In the genomic region with DNA sequence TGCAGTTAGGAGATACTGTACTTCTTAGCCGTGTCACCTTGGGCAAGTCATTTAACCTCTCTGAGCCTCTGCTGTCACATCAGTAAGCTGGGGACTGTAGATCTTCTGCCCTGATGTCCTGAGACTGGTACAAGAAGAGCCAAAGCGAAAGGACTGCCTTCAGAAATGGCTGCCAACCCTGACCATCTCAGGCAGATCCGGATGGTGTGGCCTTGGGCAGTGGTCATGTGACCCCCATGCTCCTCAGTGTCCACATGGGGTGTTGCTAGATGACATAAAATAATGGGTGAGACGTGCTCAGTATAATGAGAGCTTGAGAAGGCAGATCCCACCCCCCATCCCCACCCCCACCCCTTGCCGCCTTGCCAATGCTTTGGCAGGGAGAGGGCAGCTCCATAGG, we compare ENCODE assay signal across 14 cellular contexts.
DNase-seq lines count a peak whose midpoint lies in the region; ATAC-seq and TF ChIP-seq lines count a peak whose summit lies in the region.
"Had no signal": no experiment of that assay in that cellular context is flagged by ENCODE, and none has a peak within 500 bp of the region (broad histone marks: within the 10 kb centered on the region; RNA-seq: fewer than 3 reads in every experiment).

No MANE protein-coding gene starts in this region.

- H4K91ac ChIP-seq in H9 (ENCODE audit: insufficient read length, low read depth, low read length): no peak overlapping the region

- peak overlapping the region; percentile 60 for H3K4me2 ChIP-seq in H9 (ENCODE audit: insufficient read depth, insufficient read length, low read length)

- peak; percentile 10 to 30 for ATAC-seq in lower lobe of right lung
- ATAC-seq: activated CD8-positive, alpha-beta T cell treated with anti-CD3 and anti-CD28 coated beads, Interleukin-2, amount 10 ng/mL, durations not matched to agents 7 days and 5 days; Panc1 had no signal

- no peaks in the 10 kb centered on the region for H4K20me1 ChIP-seq in H9 (ENCODE audit: control insufficient read depth, insufficient read depth, insufficient read length)

- no peak overlapping the region for H2BK12ac ChIP-seq in H9 (ENCODE audit: insufficient read length, low read depth, low read length)

- WGBS in H9 (ENCODE audit: extremely low coverage, insufficient read length, low lambda C conversion rate): no CpG with 5 or more reads among the region's 5 CpGs
- WGBS in stomach, 5 donors: 52 to 73% (median 68%) methylated on average over 3 to 5 of the region's 5 CpGs

- H2AK5ac ChIP-seq in H9 (ENCODE audit: insufficient read length, low read length): no peak overlapping the region

- H3K9ac ChIP-seq in H9 (ENCODE audit: extremely low read depth, insufficient read length, low read length): peak overlapping the region; percentile 33

- peak overlapping the region; percentile 91 to 99 (median 92) for H3K27ac Mint-ChIP-seq in H9
- H3K27ac Mint-ChIP-seq in progenitor cell of endocrine pancreas: no peak overlapping the region
- H3K27ac Mint-ChIP-seq in nephron progenitor cell: no peak overlapping the region
- H3K27ac Mint-ChIP-seq: activated CD8-positive, alpha-beta T cell treated with anti-CD3 and anti-CD28 coated beads, Interleukin-2, amount 10 ng/mL, durations not matched to agents 7 days and 5 days; B cell had no signal

- H3K23me2 ChIP-seq in H9 (ENCODE audit: insufficient read length, low read depth, low read length, poor library complexity, severe bottlenecking): peaks cover 9% of the 10 kb centered on the region

- TF ChIP-seq POLR2A in stomach (IDR thresholded peaks at IDR 0.05): no peak

- no peaks in the 10 kb centered on the region for H3K9me3 ChIP-seq in H9 (ENCODE audit: control insufficient read depth, low read depth, low read length)
- H3K9me3 ChIP-seq in lower lobe of right lung: no peaks in the 10 kb centered on the region
- H3K9me3 ChIP-seq in stomach: no peaks in the 10 kb centered on the region

- H3K36me3 ChIP-seq in lower lobe of right lung (no peaks in the 10 kb centered on the region), stomach (peaks cover 0 to 7% (median 0%) of the 10 kb centered on the region in 4 donors)

- H3K4me3 Mint-ChIP-seq in H9 (peak overlapping the region; percentile 41 to 73), progenitor cell of endocrine pancreas (ENCODE audit: low read depth) (no peak overlapping the region), nephron progenitor cell (no peak overlapping the region)
- H3K4me3 Mint-ChIP-seq: activated CD8-positive, alpha-beta T cell treated with anti-CD3 and anti-CD28 coated beads, Interleukin-2, amount 10 ng/mL, durations not matched to agents 7 days and 5 days; B cell had no signal

- no peaks in the 10 kb centered on the region for H3K79me1 ChIP-seq in H9 (ENCODE audit: insufficient read depth, low read depth, low read length, poor library complexity, severe bottlenecking)

- peak overlapping the region; percentile 95 for H3K27ac ChIP-seq in H9 (ENCODE audit: insufficient read length, low read depth, low read length)
- H3K27ac ChIP-seq in lower lobe of right lung: peak overlapping the region; percentile 76
- peak overlapping the region in 4 of 5 donors; percentile 60 to 76 (median 72) for H3K27ac ChIP-seq in stomach

- DNase-seq in H9 (no peak), dermis blood vessel endothelial cell (peak; percentile 40), lower lobe of right lung (no peak), stomach (no peak), progenitor cell of endocrine pancreas (ENCODE audit: low spot score, unreplicated experiment) (no peak), T-helper 2 cell (no peak), nephron progenitor cell (no peak), NCI-H2107 treated with DMSO at 0.1 percent for 48 hours (lab: John Stamatoyannopoulos, UW; ENCODE audit: unreplicated experiment) (no peak)
- DNase-seq: activated CD8-positive, alpha-beta T cell treated with anti-CD3 and anti-CD28 coated beads, Interleukin-2, amount 10 ng/mL, durations not matched to agents 7 days and 5 days; activated naive CD4-positive, alpha-beta T cell treated with Interleukin-2 at 50 U/mL for 16 hours; cortex of kidney had no signal

- H3K79me2 ChIP-seq in H9 (ENCODE audit: insufficient read depth, low read length): no peaks in the 10 kb centered on the region

- H3K27me3 Mint-ChIP-seq in H9 (ENCODE audit: low read depth) (no peaks in the 10 kb centered on the region; the same call in 1 of the 2 replicates), progenitor cell of endocrine pancreas (peaks cover 14% of the 10 kb centered on the region), nephron progenitor cell (ENCODE audit: low read depth, poor library complexity) (peaks cover 10% of the 10 kb centered on the region)

- H3K56ac ChIP-seq in H9 (ENCODE audit: insufficient read length, low read depth, low read length): no peak overlapping the region

- H3K9me3 Mint-ChIP-seq in H9 (peaks cover 61 to 73% of the 10 kb centered on the region in 2 experiments), progenitor cell of endocrine pancreas (ENCODE audit: low read depth) (no peaks in the 10 kb centered on the region), nephron progenitor cell (peaks cover 34% of the 10 kb centered on the region)

- H2BK15ac ChIP-seq in H9 (ENCODE audit: low read depth, low read length): no peak overlapping the region

- TF ChIP-seq EP300 in stomach (IDR thresholded peaks at IDR 0.05): no peak

- no peak overlapping the region for H3K23ac ChIP-seq in H9 (ENCODE audit: insufficient read length, low read depth, low read length)

- TF ChIP-seq CTCF in H9 (conservative IDR thresholded peaks at IDR 0.05) (no peak), lower lobe of right lung (IDR thresholded peaks at IDR 0.05) (no peak), stomach (IDR thresholded peaks at IDR 0.05) (no peak), progenitor cell of endocrine pancreas (IDR thresholded peaks at IDR 0.05; ENCODE audit: unreplicated experiment) (no peak), nephron progenitor cell (IDR thresholded peaks at IDR 0.05) (no peak)

- H3K27me3 ChIP-seq in H9 (ENCODE audit: insufficient read depth, low read length): no peaks in the 10 kb centered on the region
- H3K27me3 ChIP-seq in lower lobe of right lung (ENCODE audit: low read depth): no peaks in the 10 kb centered on the region
- H3K27me3 ChIP-seq in stomach: peaks cover 0 to 4% (median 0%) of the 10 kb centered on the region in 3 donors

- intact Hi-C loops in lower lobe of right lung (cut with DNase I): no loop called here
- intact Hi-C loops in stomach (cut with DNase I; ENCODE audit: low total_unique reads): no loop called here

- no peak overlapping the region for H4K8ac ChIP-seq in H9 (replicated peaks; ENCODE audit: insufficient read length, low read depth, low read length)

- peak overlapping the region; percentile 83; the same call in 1 of the 2 replicates for H3K14ac ChIP-seq in H9 (ENCODE audit: insufficient read depth, low read length)

- peaks cover 46 to 52% of the 10 kb centered on the region in 2 experiments for H3K4me1 Mint-ChIP-seq in H9
- H3K4me1 Mint-ChIP-seq in progenitor cell of endocrine pancreas (ENCODE audit: low read depth): peaks cover 4% of the 10 kb centered on the region
- peaks cover 25% of the 10 kb centered on the region for H3K4me1 Mint-ChIP-seq in nephron progenitor cell
- H3K4me1 Mint-ChIP-seq: B cell had no signal

- H2BK20ac ChIP-seq in H9 (ENCODE audit: low read depth, low read length, poor library complexity, severe bottlenecking): no peak overlapping the region

- no peak overlapping the region for H3K4ac ChIP-seq in H9 (ENCODE audit: low read depth, low read length)

- H3T11ph ChIP-seq in H9 (ENCODE audit: low read length): no peak overlapping the region

- H2BK120ac ChIP-seq in H9 (ENCODE audit: low read depth, low read length, poor library complexity, severe bottlenecking): no peak overlapping the region

- H2BK5ac ChIP-seq in H9 (ENCODE audit: insufficient read length, low read length): no peak overlapping the region

- H3K36me3 Mint-ChIP-seq in H9 (ENCODE audit: insufficient read depth in 1 of 3, low read depth in 3 of 3) (peaks cover 0 to 3% (median 0%) of the 10 kb centered on the region in 3 experiments; a peak in 2 of 7 replicates), progenitor cell of endocrine pancreas (ENCODE audit: insufficient read depth) (peaks cover 2% of the 10 kb centered on the region), nephron progenitor cell (ENCODE audit: low read depth) (no peaks in the 10 kb centered on the region)

- no peak overlapping the region for H2AFZ ChIP-seq in H9 (ENCODE audit: low read length)

- H3K18ac ChIP-seq in H9 (ENCODE audit: insufficient read length, low read depth, low read length): peak overlapping the region; percentile 9

- no peak overlapping the region for H4K5ac ChIP-seq in H9 (ENCODE audit: insufficient read length, low read depth, low read length)

- H3K4me1 ChIP-seq in H9 (ENCODE audit: insufficient read depth, low read length) (peaks cover 19% of the 10 kb centered on the region; the same call in 1 of the 2 replicates), lower lobe of right lung (peaks cover 30% of the 10 kb centered on the region), stomach (peaks cover 3 to 37% (median 24%) of the 10 kb centered on the region in 4 donors)

- H3K4me3 ChIP-seq in lower lobe of right lung (peak overlapping the region; percentile 19), stomach (no peak overlapping the region)
- H3K4me3 ChIP-seq: lung had no signal

Comparison
In these comparisons a context has a peak if more than half of its experiments do, and no peak if none do; other contexts are left out.
1. H3K27ac Mint-ChIP-seq: peak in H9 (3 of 3); none in progenitor cell of endocrine pancreas (single experiment) and nephron progenitor cell (single experiment).
2. H3K4me3 Mint-ChIP-seq: peak in H9 (2 of 2); none in progenitor cell of endocrine pancreas (single experiment) and nephron progenitor cell (single experiment).
3. Peak in every context shown above with its lines, with median percentiles within 50 percentile points of each other: H3K27ac ChIP-seq.